In genomic region chr19:913080-913748, GRCh38 we compare ENCODE assay signal across 8 cellular contexts. TPM values are rescaled to one million over a fixed set of nuclear protein-coding genes. Genes with fewer than 3 reads are reported as not detected.
A peak's percentile ranks its signal among the peaks of the same experiment; 100 is the strongest.
DNase-seq lines count a peak whose midpoint lies in the region; ATAC-seq and TF ChIP-seq lines count a peak whose summit lies in the region.

Gene R3HDM4, minus strand, starts transcription at chr19:913219. Its CDS starts 62 bp downstream, at chr19:913157.

- no peak for TF ChIP-seq CTCF in GM12865 (IDR thresholded peaks at IDR 0.05; ENCODE audit: insufficient read depth, low read depth, low read length, missing control alignments)

- ATAC-seq in HG03280 (IDR thresholded peaks at IDR 0.05; ENCODE audit: unreplicated experiment), result peak; percentile 60
- ATAC-seq in activated naive CD4-positive, alpha-beta T cell treated with anti-CD3 and anti-CD28 coated beads, Interleukin-2, amount 50 U/mL, for 72 hours, result peak; percentile 66 to 69
- ATAC-seq in GM18868 (IDR thresholded peaks at IDR 0.05; ENCODE audit: unreplicated experiment), result no peak

- H3K9me3 Mint-ChIP-seq in activated naive CD4-positive, alpha-beta T cell treated with anti-CD3 and anti-CD28 coated beads, Interleukin-2, amount 50 U/mL, for 72 hours, result no peaks in the 10 kb centered on the region

- peak within 1 kb of the TSS; percentile 87 to 90 for H3K27ac Mint-ChIP-seq in activated naive CD4-positive, alpha-beta T cell treated with anti-CD3 and anti-CD28 coated beads, Interleukin-2, amount 50 U/mL, for 72 hours

- peak; percentile 82 for DNase-seq in GM12865 (ENCODE audit: low read depth)
- peak; percentile 43 for DNase-seq in SK-MEL-5 (ENCODE audit: low read depth, low spot score)
- DNase-seq in activated naive CD4-positive, alpha-beta T cell treated with anti-CD3 and anti-CD28 coated beads, Interleukin-2, amount 50 U/mL, for 72 hours (ENCODE audit: low spot score in 2 of 2), result peak; percentile 85 to 86
- peak; percentile 63 for DNase-seq in glomerular visceral epithelial cell (ENCODE audit: extremely low spot score)
- peak; percentile 64 for DNase-seq in occipital lobe (lab: John Stamatoyannopoulos, UW)

- in situ Hi-C loops in SK-MEL-5 (cut with HindIII; ENCODE audit: low pct_unique_long_range_greater_than_20kb, low sequenced_read_pairs), result no loop called here

- peak within 1 kb of the TSS; percentile 87 for H3K4me3 ChIP-seq in GM12865 (ENCODE audit: low read depth, low read length)

- peak within 1 kb of the TSS; percentile 40 for H3K27ac ChIP-seq in temporal lobe (ENCODE audit: low read depth, low read length)

- H3K36me3 Mint-ChIP-seq in activated naive CD4-positive, alpha-beta T cell treated with anti-CD3 and anti-CD28 coated beads, Interleukin-2, amount 50 U/mL, for 72 hours, result peaks cover 0 to 9% of the 10 kb centered on the region in 2 donors

RNA-seq across cellular contexts. Expression of gene R3HDM4, which starts in this region (rescaled TPM):
- total RNA-seq in SK-MEL-5 (2014; rRNA removed; shearing (Covaris generic)), result 20.0 and 21.0 TPM in 2 replicates
- 70.8 and 71.9 TPM in 2 replicates for polyA plus RNA-seq in SK-MEL-5 (2015; cell fraction: cytosol; rRNA removed)
- polyA plus RNA-seq in SK-MEL-5 (2015; cell fraction: nucleus; rRNA removed), result 42.7 and 47.9 TPM in 2 replicates
- 100 to 1,000 TPM in 1 of 2 donors, 10 to 100 TPM in 1; 98.3 to 102 TPM for total RNA-seq in activated naive CD4-positive, alpha-beta T cell treated with anti-CD3 and anti-CD28 coated beads, Interleukin-2, amount 50 U/mL, for 72 hours
- total RNA-seq in occipital lobe (31.4 TPM), temporal lobe (24.6 TPM)
